11 cellular contexts compared by ENCODE assay signal in genomic region chr2:100780203-100781008, GRCh38. TPM values are rescaled to one million over a fixed set of nuclear protein-coding genes. Genes with fewer than 3 reads are reported as not detected.
DNase-seq lines count a peak whose midpoint lies in the region; ATAC-seq, FAIRE-seq and TF ChIP-seq lines count a peak whose summit lies in the region.
"Had no signal": no experiment of that assay in that cellular context is flagged by ENCODE, and none has a peak within 500 bp of the region (broad histone marks: within the 10 kb centered on the region; RNA-seq: fewer than 3 reads in every experiment).

No MANE protein-coding gene starts in this region.

- H3K4me3 ChIP-seq in bronchial epithelial cell (ENCODE audit: low read depth, low read length) (no peak overlapping the region), left lung (no peak overlapping the region)
- H3K4me3 ChIP-seq: tibial artery had no signal

- H3K27me3 ChIP-seq in bronchial epithelial cell (ENCODE audit: control insufficient read depth, insufficient read depth, low read length) = no peaks in the 10 kb centered on the region
- H3K27me3 ChIP-seq in left lung = no peaks in the 10 kb centered on the region
- H3K27me3 ChIP-seq: tibial artery had no signal

- DNase-seq in ACHN (peak; percentile 13), NCI-H226 (peak; percentile 95), bronchial epithelial cell (ENCODE audit: low read depth) (peak; percentile 92), left lung (no peak), SHP77 treated with DMSO at 0.1 percent for 48 hours (lab: John Stamatoyannopoulos, UW) (no peak), RPMI8226 (no peak)
- DNase-seq in stimulated activated CD4-positive, alpha-beta T cell treated with anti-CD3 and anti-CD28 coated beads, Interleukin-4, amount 100 ng/mL, for 1 hour = no peak
- DNase-seq: tibial artery, WERI-Rb-1 had no signal

- no peak for TF ChIP-seq CTCF in bronchial epithelial cell (IDR thresholded peaks at IDR 0.05; ENCODE audit: insufficient read depth, low read length, severe bottlenecking)
- TF ChIP-seq CTCF in left lung (IDR thresholded peaks at IDR 0.05) = no peak

- H3K9me3 ChIP-seq in left lung = no peaks in the 10 kb centered on the region
- H3K9me3 ChIP-seq: tibial artery had no signal

- intact Hi-C loops in left lung (cut with DNase I) = no loop called here

- no peak for FAIRE-seq in bronchial epithelial cell (lab: Jason Lieb, UNC)

- peaks cover 0 to 6% of the 10 kb centered on the region in 2 donors for H3K4me1 ChIP-seq in left lung

- in situ Hi-C loops in ACHN (cut with HindIII; ENCODE audit: low pct_ligation_motif_present, low pct_unique_long_range_greater_than_20kb, low sequenced_read_pairs) = no loop called here

- no peak overlapping the region for H3K27ac ChIP-seq in left lung
- H3K27ac ChIP-seq: tibial artery, WERI-Rb-1 had no signal

- ATAC-seq in left lung (peak; percentile 84), GM21825 (IDR thresholded peaks at IDR 0.05; ENCODE audit: unreplicated experiment) (no peak)
- ATAC-seq: activated naive CD4-positive, alpha-beta T cell treated with anti-CD3 and anti-CD28 coated beads, Interleukin-2, amount 50 U/mL, for 72 hours had no signal

- H3K36me3 ChIP-seq in bronchial epithelial cell (ENCODE audit: control insufficient read depth, insufficient read depth, low read length) (no peaks in the 10 kb centered on the region), left lung (no peaks in the 10 kb centered on the region)
- H3K36me3 ChIP-seq: tibial artery, WERI-Rb-1 had no signal

RNA-seq across cellular contexts. Expression of gene NPAS2, which starts 39.5 kb away (rescaled TPM):
- total RNA-seq in bronchial epithelial cell (8.2 and 12.3 TPM in 2 replicates), left lung (10 to 100 TPM; 18.8 to 22.7 TPM)

Comparison
In these comparisons a context has a peak if more than half of its experiments do, and no peak if none do; other contexts are left out.
1. DNase-seq: peak in ACHN (single experiment), NCI-H226 (single experiment) and bronchial epithelial cell (single experiment); none in left lung (0 of 2), stimulated activated CD4-positive, alpha-beta T cell treated with anti-CD3 and anti-CD28 coated beads, Interleukin-4, amount 100 ng/mL, for 1 hour (single experiment), SHP77 treated with DMSO at 0.1 percent for 48 hours (single experiment) and RPMI8226 (single experiment).